In the genomic region with DNA sequence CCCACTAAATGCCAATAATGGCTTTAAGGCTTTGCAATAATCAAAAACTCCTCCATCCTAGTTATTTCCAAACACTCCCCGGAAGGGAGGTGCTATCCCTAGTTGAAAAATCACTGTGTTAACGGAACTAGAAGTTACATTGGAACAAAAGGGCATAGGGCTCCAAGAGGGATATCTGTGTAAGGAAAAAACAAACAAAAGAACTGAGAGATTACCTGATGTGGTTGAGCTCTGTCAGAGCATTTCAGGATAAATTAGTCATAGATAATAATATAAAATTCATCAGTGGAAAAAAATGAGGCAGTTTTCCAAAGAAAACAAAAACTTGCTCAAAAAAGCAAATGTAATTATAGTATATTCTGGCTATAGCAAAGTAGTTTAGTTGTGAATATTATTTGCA, we compare ENCODE assay signal across 22 cellular contexts. TPM values are rescaled to one million over a fixed set of nuclear protein-coding genes. Genes with fewer than 3 reads are reported as not detected.
DNase-seq lines count a peak whose midpoint lies in the region; ATAC-seq and TF ChIP-seq lines count a peak whose summit lies in the region.
"Had no signal": no experiment of that assay in that cellular context is flagged by ENCODE, and none has a peak within 500 bp of the region (broad histone marks: within the 10 kb centered on the region; RNA-seq: fewer than 3 reads in every experiment).

No MANE protein-coding gene starts in this region.

- peak overlapping the region; percentile 39 for H3K9ac ChIP-seq in PC-3 (ENCODE audit: low read length)
- H3K9ac ChIP-seq: parathyroid adenoma had no signal

- POLR2A ChIA-PET in PC-3 (lab: Charles Lee; ENCODE audit: unreplicated experiment) = interaction anchor here (0.5 to 0.7 kb wide), 4 partner anchors 18 to 930 kb away, joined by 3 to 8 read pairs (median 4); no protein-coding TSS in a partner anchor

- ATAC-seq in PC-3 (peak; percentile 99), HG02759 (IDR thresholded peaks at IDR 0.05; ENCODE audit: unreplicated experiment) (no peak), GM19397 (IDR thresholded peaks at IDR 0.05; ENCODE audit: unreplicated experiment) (no peak), psoas muscle (no peak)
- ATAC-seq: body of pancreas, GM23338, lower lobe of right lung, T-cell had no signal

- peak overlapping the region; percentile 86 for H3K27ac ChIP-seq in PC-3 (ENCODE audit: low read length)
- no peak overlapping the region for H3K27ac ChIP-seq in psoas muscle
- H3K27ac ChIP-seq: body of pancreas, lower lobe of right lung, parathyroid adenoma, spleen had no signal

- H3K9me3 ChIP-seq in PC-3 (ENCODE audit: low read length) (no peaks in the 10 kb centered on the region), psoas muscle (no peaks in the 10 kb centered on the region)
- H3K9me3 ChIP-seq: body of pancreas, lower lobe of right lung had no signal

- H4K20me1 ChIP-seq in PC-3 (ENCODE audit: low read length) = no peaks in the 10 kb centered on the region

- H3K36me3 ChIP-seq in PC-3 (ENCODE audit: low read depth, low read length) (peaks cover 55% of the 10 kb centered on the region), psoas muscle (ENCODE audit: insufficient read depth in 1 of 2, low read depth in 1 of 2) (peaks cover 6 to 84% of the 10 kb centered on the region in 2 donors)

- TF ChIP-seq CTCF in PC-3 (conservative IDR thresholded peaks at IDR 0.05; ENCODE audit: low read depth, low read length) = no peak
- no peak for TF ChIP-seq CTCF in psoas muscle (IDR thresholded peaks at IDR 0.05)

- WGBS in psoas muscle, 3 donors = 86 to 89% (median 87%) methylated on average over 2 of the region's 2 CpGs

- peak; percentile 53 for DNase-seq in A172 (ENCODE audit: low spot score)
- DNase-seq in PC-3 = peak; percentile 96
- peak; percentile 71 for DNase-seq in dermis blood vessel endothelial cell
- peak; percentile 61 to 93 for DNase-seq in lung microvascular endothelial cell (ENCODE audit: low read depth in 2 of 2)
- DNase-seq in psoas muscle = no peak
- no peak for DNase-seq in GM19238 (ENCODE audit: insufficient read length, low spot score)
- DNase-seq: activated CD4-positive, alpha-beta T cell treated with anti-CD3 and anti-CD28 coated beads, Interleukin-2, amount 50 U/mL, for 4 hours; activated T-cell treated with anti-CD3 and anti-CD28 coated beads for 4 hours; body of pancreas; CD4-positive, CD25-positive, alpha-beta regulatory T cell; DMS53; head of caudate nucleus; lower lobe of right lung; NCI-H187 treated with DMSO at 0.1 percent for 48 hours; NCI-H446 treated with DMSO at 0.1 percent for 48 hours; NK-92 treated with Interleukin-12 subunit alpha and Interleukin-12 subunit beta, amount 100 ng/mL, for 24 hours; spleen; T-cell had no signal

- H3K4me2 ChIP-seq in PC-3 (ENCODE audit: low read length) = peak overlapping the region; percentile 64
- H3K4me2 ChIP-seq: GM23338 had no signal

- peak overlapping the region; percentile 15; the same call in 1 of the 2 replicates for H3K4me3 ChIP-seq in PC-3 (ENCODE audit: low read length)
- no peak overlapping the region for H3K4me3 ChIP-seq in psoas muscle
- H3K4me3 ChIP-seq: body of pancreas, GM23338, lower lobe of right lung, spleen had no signal

- H3K79me2 ChIP-seq in PC-3 (ENCODE audit: low read length) = no peaks in the 10 kb centered on the region
- H3K79me2 ChIP-seq: parathyroid adenoma had no signal

- BruUV-seq in PC-3 (replicated peaks; lab: Mats Ljungman, UMichigan) = no TSS peak

- peaks cover 12% of the 10 kb centered on the region for H3F3A ChIP-seq in PC-3 (ENCODE audit: low read length, unreplicated experiment)

- H3K4me1 ChIP-seq in PC-3 (ENCODE audit: insufficient read depth, low read length) (peaks cover 28% of the 10 kb centered on the region), psoas muscle (no peaks in the 10 kb centered on the region)
- H3K4me1 ChIP-seq: body of pancreas, lower lobe of right lung, parathyroid adenoma, spleen had no signal

- no peak overlapping the region for H2AFZ ChIP-seq in PC-3 (ENCODE audit: low read length)
- H2AFZ ChIP-seq: GM23338, parathyroid adenoma had no signal

- CTCF ChIA-PET in PC-3 (lab: Charles Lee) = interaction anchor here (0.6 to 1.2 kb wide), 8 partner anchors 12 to 85 kb away, joined by 3 to 6 read pairs (median 4); no protein-coding TSS in a partner anchor

- H3K9me2 ChIP-seq in PC-3 (replicated peaks; ENCODE audit: low read length) = no peaks in the 10 kb centered on the region

- H3K27me3 ChIP-seq in PC-3 (ENCODE audit: low read length) = no peaks in the 10 kb centered on the region
- H3K27me3 ChIP-seq in psoas muscle (ENCODE audit: insufficient read depth in 3 of 3, low read length in 2 of 3) = no peaks in the 10 kb centered on the region
- H3K27me3 ChIP-seq: body of pancreas, spleen had no signal

- intact Hi-C loops in PC-3 (cut with micrococcal nuclease) = loop anchor here (1.0 to 5.0 kb wide), 4 partner anchors 28 to 100 kb away; no protein-coding TSS in a partner anchor
- intact Hi-C loops in psoas muscle (cut with DNase I) = no loop called here

RNA-seq across cellular contexts. Expression of gene PAPLN, which starts 27.4 kb away (rescaled TPM):
- total RNA-seq in A172 (2014; rRNA removed; shearing (Covaris generic)) = 0.57 and 0.86 TPM in 2 replicates
- total RNA-seq in PC-3 (2014; rRNA removed) (0.35 and 0.40 TPM in 2 replicates), dermis blood vessel endothelial cell (30.6 and 60.1 TPM in 2 replicates), lung microvascular endothelial cell (16.3 and 48.4 TPM in 2 replicates), psoas muscle (under 1 TPM; 0.26 to 0.79 (median 0.50) TPM)
- under 1 TPM; 0.38 to 0.52 (median 0.44) TPM for polyA plus RNA-seq in psoas muscle
- total RNA-seq: CD4-positive, CD25-positive, alpha-beta regulatory T cell had no signal

Comparison
In these comparisons a context has a peak if more than half of its experiments do, and no peak if none do; other contexts are left out.
1. DNase-seq: peak in A172 (single experiment), PC-3 (single experiment), dermis blood vessel endothelial cell (single experiment) and lung microvascular endothelial cell (2 of 2); none in psoas muscle (0 of 2) and GM19238 (single experiment).